9 cellular contexts compared by ENCODE assay signal in genomic region chr5:139384591-139385051, GRCh38. TPM values are rescaled to one million over a fixed set of nuclear protein-coding genes. Genes with fewer than 3 reads are reported as not detected.
DNase-seq lines count a peak whose midpoint lies in the region; ATAC-seq, FAIRE-seq and TF ChIP-seq lines count a peak whose summit lies in the region.
"Had no signal": no experiment of that assay in that cellular context is flagged by ENCODE, and none has a peak within 500 bp of the region (broad histone marks: within the 10 kb centered on the region; RNA-seq: fewer than 3 reads in every experiment).

No MANE protein-coding gene starts in this region.

- H3K4me1 ChIP-seq in naive thymus-derived CD4-positive, alpha-beta T cell (ENCODE audit: control insufficient read depth in 2 of 2, insufficient read depth in 2 of 2, low read length in 2 of 2), result peaks cover 12% of the 10 kb centered on the region in 2 donors

- no peaks in the 10 kb centered on the region for H3K9me3 ChIP-seq in naive thymus-derived CD4-positive, alpha-beta T cell (ENCODE audit: control insufficient read depth in 2 of 3, low read length in 3 of 3)

- peak overlapping the region; percentile 80 for H3K4me3 Mint-ChIP-seq in activated naive CD8-positive, alpha-beta T cell treated with anti-CD3 and anti-CD28 coated beads, Interleukin-2, amount 10 ng/mL, durations not matched to agents 7 days and 5 days
- H3K4me3 Mint-ChIP-seq in naive thymus-derived CD4-positive, alpha-beta T cell, result peak overlapping the region; percentile 83 to 93 (median 87)

- FAIRE-seq in GM19239 (lab: Jason Lieb, UNC), result peak; percentile 94

- H3K27ac ChIP-seq in naive thymus-derived CD4-positive, alpha-beta T cell (ENCODE audit: low read depth, low read length), result peak overlapping the region; percentile 69

- H3K36me3 ChIP-seq in naive thymus-derived CD4-positive, alpha-beta T cell (ENCODE audit: control insufficient read depth in 2 of 3, insufficient read depth in 3 of 3, low read length in 3 of 3), result no peaks in the 10 kb centered on the region

- CTCF ChIA-PET in naive thymus-derived CD4-positive, alpha-beta T cell (lab: Charles Lee), result no interaction called here

- no peaks in the 10 kb centered on the region for H3K9me3 Mint-ChIP-seq in activated naive CD8-positive, alpha-beta T cell treated with anti-CD3 and anti-CD28 coated beads, Interleukin-2, amount 10 ng/mL, durations not matched to agents 7 days and 5 days
- no peaks in the 10 kb centered on the region for H3K9me3 Mint-ChIP-seq in naive thymus-derived CD4-positive, alpha-beta T cell

- H3K27me3 ChIP-seq in naive thymus-derived CD4-positive, alpha-beta T cell (ENCODE audit: control insufficient read depth in 2 of 2, insufficient read depth in 2 of 2, low read length in 2 of 2), result no peaks in the 10 kb centered on the region

- POLR2A ChIA-PET in activated naive CD8-positive, alpha-beta T cell treated with anti-CD3 and anti-CD28 coated beads, Interleukin-2, amount 10 ng/mL, durations not matched to agents 7 days and 5 days (lab: Charles Lee), result interaction anchor here (0.5 to 1.1 kb wide), 4 partner anchors 13 to 91 kb away, joined by 3 to 12 read pairs (median 6); partner anchors contain the start of genes MATR3 and PAIP2
- POLR2A ChIA-PET in naive thymus-derived CD4-positive, alpha-beta T cell (lab: Charles Lee), result interaction anchor here (0.6 to 1.6 kb wide), 4 partner anchors 10 to 91 kb away, joined by 3 to 6 read pairs (median 4); partner anchors contain the start of gene MATR3

- intact Hi-C loops in naive thymus-derived CD4-positive, alpha-beta T cell (cut with micrococcal nuclease), result loop anchor here in 1 of 2 donors (2.0 kb wide), 1 partner anchor 20 kb away; the partner anchor contains the start of gene SPATA24

- peak overlapping the region; percentile 26 for H3K4me3 ChIP-seq in AG09309 (ENCODE audit: control insufficient read depth, low read depth, low read length)
- peak overlapping the region; percentile 34 for H3K4me3 ChIP-seq in naive thymus-derived CD4-positive, alpha-beta T cell (ENCODE audit: low read length)

- no peak for DNase-seq in AG09309 (ENCODE audit: low read depth)
- no peak for DNase-seq in GM19239 (ENCODE audit: insufficient read length, low spot score)
- no peak for DNase-seq in activated naive CD8-positive, alpha-beta T cell treated with anti-CD3 and anti-CD28 coated beads, Interleukin-2, amount 10 ng/mL, durations not matched to agents 7 days and 5 days
- no peak for DNase-seq in naive thymus-derived CD4-positive, alpha-beta T cell
- DNase-seq: DMS79 treated with DMSO at 0.1 percent for 48 hours had no signal

- H3K4me1 Mint-ChIP-seq in activated naive CD8-positive, alpha-beta T cell treated with anti-CD3 and anti-CD28 coated beads, Interleukin-2, amount 10 ng/mL, durations not matched to agents 7 days and 5 days, result peaks cover 47% of the 10 kb centered on the region
- H3K4me1 Mint-ChIP-seq in naive thymus-derived CD4-positive, alpha-beta T cell, result peaks cover 19 to 55% (median 32%) of the 10 kb centered on the region in 7 donors

- peak overlapping the region; percentile 94 for H3K27ac Mint-ChIP-seq in activated naive CD8-positive, alpha-beta T cell treated with anti-CD3 and anti-CD28 coated beads, Interleukin-2, amount 10 ng/mL, durations not matched to agents 7 days and 5 days
- H3K27ac Mint-ChIP-seq in naive thymus-derived CD4-positive, alpha-beta T cell, result peak overlapping the region; percentile 90 to 98 (median 92)

- H3K36me3 Mint-ChIP-seq in activated naive CD8-positive, alpha-beta T cell treated with anti-CD3 and anti-CD28 coated beads, Interleukin-2, amount 10 ng/mL, durations not matched to agents 7 days and 5 days, result peaks cover 6% of the 10 kb centered on the region
- peaks cover 0 to 6% (median 0%) of the 10 kb centered on the region in 5 donors for H3K36me3 Mint-ChIP-seq in naive thymus-derived CD4-positive, alpha-beta T cell

- TF ChIP-seq CTCF in AG09309 (IDR thresholded peaks at IDR 0.05; ENCODE audit: control insufficient read depth, insufficient read depth, low read depth, low read length, missing control alignments), result no peak

- no peaks in the 10 kb centered on the region for H3K27me3 Mint-ChIP-seq in activated naive CD8-positive, alpha-beta T cell treated with anti-CD3 and anti-CD28 coated beads, Interleukin-2, amount 10 ng/mL, durations not matched to agents 7 days and 5 days
- no peaks in the 10 kb centered on the region for H3K27me3 Mint-ChIP-seq in naive thymus-derived CD4-positive, alpha-beta T cell

- ATAC-seq in activated naive CD8-positive, alpha-beta T cell treated with anti-CD3 and anti-CD28 coated beads, Interleukin-2, amount 10 ng/mL, durations not matched to agents 7 days and 5 days (ENCODE audit: low read depth), result peak; percentile 1
- no peak for ATAC-seq in naive thymus-derived CD4-positive, alpha-beta T cell
- ATAC-seq in GM19324 (IDR thresholded peaks at IDR 0.05; ENCODE audit: low FRiP score, unreplicated experiment) (no peak), GM19395 (IDR thresholded peaks at IDR 0.05; ENCODE audit: unreplicated experiment) (no peak), GM19035 (IDR thresholded peaks at IDR 0.05; ENCODE audit: unreplicated experiment) (no peak), HG02885 (IDR thresholded peaks at IDR 0.05; ENCODE audit: poor library complexity, unreplicated experiment) (no peak)

RNA-seq across cellular contexts. Expression of gene SLC23A1, which starts 1.5 kb away (rescaled TPM):
- total RNA-seq in activated naive CD8-positive, alpha-beta T cell treated with anti-CD3 and anti-CD28 coated beads, Interleukin-2, amount 10 ng/mL, durations not matched to agents 7 days and 5 days, result 1 to 10 TPM; 1.3 to 1.8 TPM
- total RNA-seq in naive thymus-derived CD4-positive, alpha-beta T cell, result 1 to 10 TPM in 1 of 5 experiments, not detected in 4; 4.7 TPM
- polyA plus RNA-seq in naive thymus-derived CD4-positive, alpha-beta T cell, result not detected

RNA-seq across cellular contexts. Expression of gene MZB1, which starts 5.1 kb away (rescaled TPM):
- 10 to 100 TPM; 21.8 to 22.6 TPM for total RNA-seq in activated naive CD8-positive, alpha-beta T cell treated with anti-CD3 and anti-CD28 coated beads, Interleukin-2, amount 10 ng/mL, durations not matched to agents 7 days and 5 days
- total RNA-seq in naive thymus-derived CD4-positive, alpha-beta T cell, result 10 to 100 TPM in 3 of 5 experiments, under 1 TPM in 2; 0.60 to 70.6 (median 12.8) TPM
- polyA plus RNA-seq in naive thymus-derived CD4-positive, alpha-beta T cell, result under 1 TPM; 0.25 to 0.80 TPM

RNA-seq across cellular contexts. Expression of gene PROB1, which starts 10.3 kb away (rescaled TPM):
- total RNA-seq in activated naive CD8-positive, alpha-beta T cell treated with anti-CD3 and anti-CD28 coated beads, Interleukin-2, amount 10 ng/mL, durations not matched to agents 7 days and 5 days, result 1 to 10 TPM; 4.1 to 4.3 TPM
- 1 to 10 TPM in 2 of 5 experiments, under 1 TPM in 3; 0.58 to 4.9 (median 0.97) TPM for total RNA-seq in naive thymus-derived CD4-positive, alpha-beta T cell
- under 1 TPM in 1 of 2 donors, not detected in 1; 0.26 TPM for polyA plus RNA-seq in naive thymus-derived CD4-positive, alpha-beta T cell

RNA-seq across cellular contexts. Expression of gene SPATA24, which starts 19.3 kb away (rescaled TPM):
- 1 to 10 TPM; 6.3 to 6.4 TPM for total RNA-seq in activated naive CD8-positive, alpha-beta T cell treated with anti-CD3 and anti-CD28 coated beads, Interleukin-2, amount 10 ng/mL, durations not matched to agents 7 days and 5 days
- total RNA-seq in naive thymus-derived CD4-positive, alpha-beta T cell, result 1 to 10 TPM; 4.4 to 7.6 (median 5.8) TPM
- 1 to 10 TPM; 4.6 to 6.6 TPM for polyA plus RNA-seq in naive thymus-derived CD4-positive, alpha-beta T cell

RNA-seq across cellular contexts. Expression of gene PAIP2, which starts 43.0 kb away (rescaled TPM):
- total RNA-seq in activated naive CD8-positive, alpha-beta T cell treated with anti-CD3 and anti-CD28 coated beads, Interleukin-2, amount 10 ng/mL, durations not matched to agents 7 days and 5 days, result 100 to 1,000 TPM; 108 to 118 TPM
- total RNA-seq in naive thymus-derived CD4-positive, alpha-beta T cell, result 100 to 1,000 TPM in 3 of 5 experiments, 10 to 100 TPM in 2; 88.8 to 121 (median 106) TPM
- 100 to 1,000 TPM; 374 to 417 TPM for polyA plus RNA-seq in naive thymus-derived CD4-positive, alpha-beta T cell
